15 cellular contexts compared by ENCODE assay signal in genomic region chr11:114215871-114216803, GRCh38.
A peak's percentile ranks its signal among the peaks of the same experiment; 100 is the strongest.
DNase-seq lines count a peak whose midpoint lies in the region; ATAC-seq, FAIRE-seq and TF ChIP-seq lines count a peak whose summit lies in the region.
"Had no signal": no experiment of that assay in that cellular context is flagged by ENCODE, and none has a peak within 500 bp of the region (broad histone marks: within the 10 kb centered on the region; RNA-seq: fewer than 3 reads in every experiment).

No MANE protein-coding gene starts in this region.

- intact Hi-C loops in ascending aorta (cut with DNase I) = no loop called here
- intact Hi-C loops in lower lobe of right lung (cut with DNase I) = no loop called here

- no peak overlapping the region for H2AFZ ChIP-seq in smooth muscle cell (ENCODE audit: low read depth)

- ATAC-seq in lower lobe of right lung = peak in 1 of 2 donors; percentile 20
- ATAC-seq: stimulated activated memory B cell treated with anti-CD40 and anti-IgM and Interleukin-4, amounts not matched to agents 10 μg/mL and 1 μg/mL and 100 μg/mL, for 72 hours had no signal

- peak; percentile 88 for DNase-seq in Jurkat, Clone E6-1 (ENCODE audit: low read depth, low spot score)
- DNase-seq in ascending aorta (ENCODE audit: low spot score in 2 of 2) = no peak
- DNase-seq in lower lobe of right lung = no peak
- DNase-seq in hippocampal formation (lab: John Stamatoyannopoulos, UW) = no peak
- DNase-seq in DMS79 (lab: John Stamatoyannopoulos, UW) = no peak
- no peak for DNase-seq in smooth muscle cell (lab: John Stamatoyannopoulos, UW; ENCODE audit: unreplicated experiment)
- DNase-seq in RCC 7860 (ENCODE audit: low spot score) = no peak
- DNase-seq: activated naive CD4-positive, alpha-beta T cell treated with anti-CD3 and anti-CD28 coated beads for 36 hours; C1 segment of cervical spinal cord; H7; stimulated activated CD4-positive, alpha-beta T cell treated with anti-CD3 and anti-CD28 coated beads, Interleukin-2, amount 100 ng/mL, for 48 hours had no signal

- H3K79me2 ChIP-seq in smooth muscle cell (ENCODE audit: low read depth) = no peaks in the 10 kb centered on the region

- peaks cover 0 to 11% (median 0%) of the 10 kb centered on the region in 11 experiments; a peak in 3 of 22 replicates for H4K20me1 ChIP-seq in BLaER1 treated with 17β-estradiol and CSF1 and Interleukin-3, amounts not matched to agents 10 nM and 100 nM
- no peaks in the 10 kb centered on the region for H4K20me1 ChIP-seq in smooth muscle cell (ENCODE audit: low read depth)

- no peak overlapping the region for H3K9ac ChIP-seq in BLaER1 treated with 17β-estradiol and CSF1 and Interleukin-3, amounts not matched to agents 10 nM and 100 nM
- H3K9ac ChIP-seq in smooth muscle cell (ENCODE audit: low read depth) = no peak overlapping the region

- no peaks in the 10 kb centered on the region for H3K9me3 ChIP-seq in BLaER1 treated with 17β-estradiol and CSF1 and Interleukin-3, amounts not matched to agents 10 nM and 100 nM (replicated peaks in 1 of 11)
- H3K9me3 ChIP-seq in ascending aorta (no peaks in the 10 kb centered on the region), lower lobe of right lung (no peaks in the 10 kb centered on the region), smooth muscle cell (replicated peaks; ENCODE audit: low read depth) (no peaks in the 10 kb centered on the region)

- WGBS in smooth muscle cell (ENCODE audit: low lambda C conversion rate) = 33% methylated on average over 6 of the region's 6 CpGs

- no peak for TF ChIP-seq CTCF in ascending aorta (IDR thresholded peaks at IDR 0.05)
- TF ChIP-seq CTCF in lower lobe of right lung (IDR thresholded peaks at IDR 0.05) = no peak
- no peak for TF ChIP-seq CTCF in smooth muscle cell (IDR thresholded peaks at IDR 0.05; ENCODE audit: borderline replicate concordance, insufficient read depth, poor library complexity, severe bottlenecking)

- H3F3A ChIP-seq in smooth muscle cell (ENCODE audit: low read depth) = no peaks in the 10 kb centered on the region

- no peaks in the 10 kb centered on the region for H3K36me3 ChIP-seq in BLaER1 treated with 17β-estradiol and CSF1 and Interleukin-3, amounts not matched to agents 10 nM and 100 nM
- H3K36me3 ChIP-seq in ascending aorta = peaks cover 48 to 50% of the 10 kb centered on the region in 2 donors
- peaks cover 56% of the 10 kb centered on the region for H3K36me3 ChIP-seq in lower lobe of right lung
- H3K36me3 ChIP-seq in smooth muscle cell (ENCODE audit: low read depth) = no peaks in the 10 kb centered on the region

- no peaks in the 10 kb centered on the region for H3K27me3 ChIP-seq in BLaER1 treated with 17β-estradiol and CSF1 and Interleukin-3, amounts not matched to agents 10 nM and 100 nM
- no peaks in the 10 kb centered on the region for H3K27me3 ChIP-seq in ascending aorta
- no peaks in the 10 kb centered on the region for H3K27me3 ChIP-seq in lower lobe of right lung (ENCODE audit: low read depth)
- H3K27me3 ChIP-seq in smooth muscle cell (ENCODE audit: low read depth) = peaks cover 52% of the 10 kb centered on the region

- no peak for FAIRE-seq in RCC 7860 (lab: Jason Lieb, UNC)
- FAIRE-seq: colon, GM18507 had no signal

- no peak overlapping the region for H3K27ac ChIP-seq in BLaER1 treated with 17β-estradiol and CSF1 and Interleukin-3, amounts not matched to agents 10 nM and 100 nM
- H3K27ac ChIP-seq in ascending aorta (peak overlapping the region; percentile 23 to 70), lower lobe of right lung (peak overlapping the region; percentile 34), smooth muscle cell (ENCODE audit: low read depth) (no peak overlapping the region)

- H3K4me3 ChIP-seq in BLaER1 treated with 17β-estradiol and CSF1 and Interleukin-3, amounts not matched to agents 10 nM and 100 nM = no peak overlapping the region
- peak overlapping the region; percentile 0; the same call in 1 of the 2 replicates for H3K4me3 ChIP-seq in Jurkat, Clone E6-1 (ENCODE audit: low read length)
- H3K4me3 ChIP-seq in ascending aorta (no peak overlapping the region), lower lobe of right lung (no peak overlapping the region), smooth muscle cell (no peak overlapping the region)

- H3K4me1 ChIP-seq in BLaER1 treated with 17β-estradiol and CSF1 and Interleukin-3, amounts not matched to agents 10 nM and 100 nM = peaks cover 11 to 40% (median 31%) of the 10 kb centered on the region in 10 experiments; a peak in 18 of 20 replicates
- peaks cover 37 to 58% of the 10 kb centered on the region in 2 donors for H3K4me1 ChIP-seq in ascending aorta
- peaks cover 65% of the 10 kb centered on the region for H3K4me1 ChIP-seq in lower lobe of right lung
- peaks cover 52% of the 10 kb centered on the region for H3K4me1 ChIP-seq in smooth muscle cell (ENCODE audit: low read depth)

- H3K4me2 ChIP-seq in BLaER1 treated with 17β-estradiol and CSF1 and Interleukin-3, amounts not matched to agents 10 nM and 100 nM = peak overlapping the region; percentile 3 to 84 (median 64); a peak in 20 of 22 replicates
- no peak overlapping the region for H3K4me2 ChIP-seq in smooth muscle cell

Comparison
In these comparisons a context has a peak if more than half of its experiments do, and no peak if none do; other contexts are left out.
1. H3K27ac ChIP-seq: peak in ascending aorta (2 of 2) and lower lobe of right lung (single experiment); none in BLaER1 treated with 17β-estradiol and CSF1 and Interleukin-3, amounts not matched to agents 10 nM and 100 nM (0 of 11) and smooth muscle cell (single experiment).